20 cellular contexts compared by ENCODE assay signal in genomic region chr5:35339006-35339405, GRCh38.
DNase-seq lines count a peak whose midpoint lies in the region; ATAC-seq and TF ChIP-seq lines count a peak whose summit lies in the region.
"Had no signal": no experiment of that assay in that cellular context is flagged by ENCODE, and none has a peak within 500 bp of the region (broad histone marks: within the 10 kb centered on the region; RNA-seq: fewer than 3 reads in every experiment).

No MANE protein-coding gene starts in this region.

- H3K4me1 Mint-ChIP-seq in H9 = peaks cover 37 to 38% of the 10 kb centered on the region in 2 experiments
- peaks cover 44% of the 10 kb centered on the region for H3K4me1 Mint-ChIP-seq in WTC11
- H3K4me1 Mint-ChIP-seq: CD4-positive, CD25-positive, alpha-beta regulatory T cell; CD8-positive, alpha-beta memory T cell had no signal

- H3K9ac ChIP-seq in H9 (ENCODE audit: extremely low read depth, insufficient read length, low read length) (no peak overlapping the region), trophoblast cell (ENCODE audit: low read length) (no peak overlapping the region)

- no peak overlapping the region for H2AFZ ChIP-seq in H9 (ENCODE audit: low read length)
- H2AFZ ChIP-seq in trophoblast cell (ENCODE audit: insufficient read depth, low read length, poor library complexity) = no peak overlapping the region

- no peak overlapping the region for H3K4me3 Mint-ChIP-seq in H9
- no peak overlapping the region for H3K4me3 Mint-ChIP-seq in WTC11
- H3K4me3 Mint-ChIP-seq: CD4-positive, CD25-positive, alpha-beta regulatory T cell; CD8-positive, alpha-beta memory T cell had no signal

- TF ChIP-seq CTCF in H9 (conservative IDR thresholded peaks at IDR 0.05) (no peak), WTC11 (IDR thresholded peaks at IDR 0.05) (no peak), GM20000 (IDR thresholded peaks at IDR 0.05; ENCODE audit: extremely low read depth, missing control alignments) (no peak)

- H3K23me2 ChIP-seq in H9 (ENCODE audit: insufficient read length, low read depth, low read length, poor library complexity, severe bottlenecking) = no peaks in the 10 kb centered on the region

- H3K36me3 ChIP-seq in iPS DF 6.9 (ENCODE audit: control insufficient read depth, insufficient read depth, low read length) (no peaks in the 10 kb centered on the region), trophoblast cell (ENCODE audit: control insufficient read depth in 1 of 2, insufficient read depth in 2 of 2, low read length in 2 of 2) (no peaks in the 10 kb centered on the region)
- H3K36me3 ChIP-seq: BE2C had no signal

- H2AK5ac ChIP-seq in H9 (ENCODE audit: insufficient read length, low read length) (no peak overlapping the region), trophoblast cell (ENCODE audit: low read length) (no peak overlapping the region)

- no peak overlapping the region for H3K23ac ChIP-seq in H9 (ENCODE audit: insufficient read length, low read depth, low read length)
- no peak overlapping the region for H3K23ac ChIP-seq in trophoblast cell (ENCODE audit: low read length)

- POLR2A ChIA-PET in WTC11 (lab: Charles Lee) = no interaction called here

- H4K20me1 ChIP-seq in H9 (ENCODE audit: control insufficient read depth, insufficient read depth, insufficient read length) = no peaks in the 10 kb centered on the region

- no peak overlapping the region for H4K91ac ChIP-seq in H9 (ENCODE audit: insufficient read length, low read depth, low read length)
- no peak overlapping the region for H4K91ac ChIP-seq in trophoblast cell (ENCODE audit: low read depth, low read length)

- H2BK15ac ChIP-seq in H9 (ENCODE audit: low read depth, low read length) = no peak overlapping the region

- H2BK20ac ChIP-seq in H9 (ENCODE audit: low read depth, low read length, poor library complexity, severe bottlenecking) = no peak overlapping the region

- H3K18ac ChIP-seq in H9 (ENCODE audit: insufficient read length, low read depth, low read length) (peak overlapping the region; percentile 84), trophoblast cell (ENCODE audit: low read length) (no peak overlapping the region)

- CTCF ChIA-PET in WTC11 (lab: Charles Lee) = no interaction called here

- H3K79me2 ChIP-seq in H9 (ENCODE audit: insufficient read depth, low read length) (no peaks in the 10 kb centered on the region), trophoblast cell (ENCODE audit: control insufficient read depth, insufficient read depth, low read length, poor library complexity) (no peaks in the 10 kb centered on the region)

- H3K27ac ChIP-seq in H9 (ENCODE audit: insufficient read length, low read depth, low read length) (peak overlapping the region; percentile 100), iPS DF 6.9 (ENCODE audit: low read length) (peak overlapping the region; percentile 74), trophoblast cell (ENCODE audit: low read depth, low read length) (no peak overlapping the region)

- H2BK12ac ChIP-seq in H9 (ENCODE audit: insufficient read length, low read depth, low read length) (peak overlapping the region; percentile 98), trophoblast cell (ENCODE audit: low read length) (no peak overlapping the region)

- H4K12ac ChIP-seq in trophoblast cell (ENCODE audit: low read depth, low read length) = no peak overlapping the region

- H3K4ac ChIP-seq in H9 (ENCODE audit: low read depth, low read length) (peak overlapping the region; percentile 98; the same call in 1 of the 2 replicates), trophoblast cell (ENCODE audit: low read depth, low read length) (no peak overlapping the region)

- DNase-seq in H9 (no peak), WTC11 (ENCODE audit: low spot score) (no peak), iPS DF 6.9 (ENCODE audit: low read depth, low spot score) (no peak), trophoblast cell (peak; percentile 53 to 77), GM20000 (ENCODE audit: low spot score) (no peak), AML-193 (lab: John Stamatoyannopoulos, UW) (no peak)
- no peak for DNase-seq in stimulated activated CD4-positive, alpha-beta T cell treated with anti-CD3 and anti-CD28 coated beads, Interleukin-4, amount 100 ng/mL, for 24 hours
- no peak for DNase-seq in activated naive CD4-positive, alpha-beta T cell treated with anti-CD3 and anti-CD28 coated beads, Interleukin-2, amount 50 U/mL, for 16 hours
- DNase-seq: 8988T; BE2C; C1 segment of cervical spinal cord; CD4-positive, CD25-positive, alpha-beta regulatory T cell; CD8-positive, alpha-beta memory T cell; COR-L47; DMS 273 treated with DMSO at 0.1 percent for 48 hours; DMS53; DND-41; EL; HCEC 1CT had no signal

- H3K56ac ChIP-seq in H9 (ENCODE audit: insufficient read length, low read depth, low read length) = no peak overlapping the region

- peaks cover 8% of the 10 kb centered on the region for H3K9me3 ChIP-seq in H9 (ENCODE audit: control insufficient read depth, low read depth, low read length)
- no peaks in the 10 kb centered on the region for H3K9me3 ChIP-seq in iPS DF 6.9 (ENCODE audit: control insufficient read depth, insufficient read depth, low read length)
- peaks cover 3% of the 10 kb centered on the region for H3K9me3 ChIP-seq in trophoblast cell (ENCODE audit: insufficient read depth, low read depth, low read length)
- H3K9me3 ChIP-seq: BE2C had no signal

- H3K27me3 Mint-ChIP-seq in H9 (ENCODE audit: low read depth) = no peaks in the 10 kb centered on the region
- no peaks in the 10 kb centered on the region for H3K27me3 Mint-ChIP-seq in WTC11 (ENCODE audit: low read depth)
- H3K27me3 Mint-ChIP-seq: CD4-positive, CD25-positive, alpha-beta regulatory T cell had no signal

- H3K4me3 ChIP-seq in iPS DF 6.9 (ENCODE audit: low read length) (no peak overlapping the region), trophoblast cell (ENCODE audit: low read depth, low read length) (no peak overlapping the region)
- H3K4me3 ChIP-seq: GM12878 had no signal

- H3K27ac Mint-ChIP-seq in H9 (peak overlapping the region; percentile 98 to 100 (median 99)), WTC11 (peak overlapping the region; percentile 99)
- H3K27ac Mint-ChIP-seq: CD4-positive, CD25-positive, alpha-beta regulatory T cell; CD8-positive, alpha-beta memory T cell had no signal

- H3K36me3 Mint-ChIP-seq in H9 (ENCODE audit: insufficient read depth in 1 of 3, low read depth in 3 of 3) (peaks cover 7 to 26% (median 12%) of the 10 kb centered on the region in 3 experiments; a peak in 6 of 7 replicates), WTC11 (peaks cover 23% of the 10 kb centered on the region)
- H3K36me3 Mint-ChIP-seq: CD4-positive, CD25-positive, alpha-beta regulatory T cell; CD8-positive, alpha-beta memory T cell had no signal

- H3K27me3 ChIP-seq in H9 (ENCODE audit: insufficient read depth, low read length) = no peaks in the 10 kb centered on the region
- no peaks in the 10 kb centered on the region for H3K27me3 ChIP-seq in iPS DF 6.9 (ENCODE audit: control insufficient read depth, insufficient read depth, low read length)
- no peaks in the 10 kb centered on the region for H3K27me3 ChIP-seq in trophoblast cell (ENCODE audit: insufficient read depth, low read length)
- H3K27me3 ChIP-seq: BE2C had no signal

- peak overlapping the region; percentile 84 for H3T11ph ChIP-seq in H9 (ENCODE audit: low read length)

- H2BK120ac ChIP-seq in H9 (ENCODE audit: low read depth, low read length, poor library complexity, severe bottlenecking) = no peak overlapping the region
- no peak overlapping the region for H2BK120ac ChIP-seq in trophoblast cell (ENCODE audit: insufficient read depth, low read length, poor library complexity)

- no CpG with 5 or more reads among the region's 1 CpG for WGBS in H9 (ENCODE audit: extremely low coverage, insufficient read length, low lambda C conversion rate)
- WGBS in iPS DF 6.9 (ENCODE audit: insufficient coverage, insufficient read length) = no CpG with 5 or more reads among the region's 1 CpG
- WGBS in trophoblast cell (ENCODE audit: extremely low coverage, insufficient coverage, insufficient read length) = no CpG with 5 or more reads among the region's 1 CpG

- no peak overlapping the region for H3K4me2 ChIP-seq in H9 (ENCODE audit: insufficient read depth, insufficient read length, low read length)
- no peak overlapping the region for H3K4me2 ChIP-seq in trophoblast cell (ENCODE audit: low read length)

- no peak overlapping the region for H4K5ac ChIP-seq in H9 (ENCODE audit: insufficient read length, low read depth, low read length)

- peak overlapping the region; percentile 78; the same call in 1 of the 2 replicates for H3K14ac ChIP-seq in H9 (ENCODE audit: insufficient read depth, low read length)
- H3K14ac ChIP-seq in trophoblast cell (ENCODE audit: low read length) = no peak overlapping the region

- H3K79me1 ChIP-seq in H9 (ENCODE audit: insufficient read depth, low read depth, low read length, poor library complexity, severe bottlenecking) = no peaks in the 10 kb centered on the region
- peaks cover 6% of the 10 kb centered on the region for H3K79me1 ChIP-seq in trophoblast cell (ENCODE audit: low read length)

- H3K9me3 Mint-ChIP-seq in H9 (peaks cover 17% of the 10 kb centered on the region in 2 experiments), WTC11 (peaks cover 21% of the 10 kb centered on the region)

- H4K8ac ChIP-seq in H9 (replicated peaks; ENCODE audit: insufficient read length, low read depth, low read length) (no peak overlapping the region), trophoblast cell (ENCODE audit: low read depth, low read length) (no peak overlapping the region)

- no peak for ATAC-seq in WTC11
- ATAC-seq: GM12878 had no signal

- H3K4me1 ChIP-seq in H9 (ENCODE audit: insufficient read depth, low read length) (peaks cover 6% of the 10 kb centered on the region; the same call in 1 of the 2 replicates), iPS DF 6.9 (ENCODE audit: control insufficient read depth, insufficient read depth, low read length) (peaks cover 3% of the 10 kb centered on the region), trophoblast cell (ENCODE audit: control insufficient read depth in 1 of 2, insufficient read depth in 2 of 2, low read length in 2 of 2) (peaks cover 4 to 6% of the 10 kb centered on the region in 2 experiments)
- H3K4me1 ChIP-seq: BE2C had no signal

- H2BK5ac ChIP-seq in H9 (ENCODE audit: insufficient read length, low read length) = no peak overlapping the region
- H2BK5ac ChIP-seq in trophoblast cell (ENCODE audit: low read depth, low read length, poor library complexity) = no peak overlapping the region

TF ChIP-seq in WTC11, 78 proteins besides CTCF, POLR2A, EP300 and RAD21 (continues in another document):
- no peak for TF ChIP-seq SP1 (CRISPR knock-in tag; conservative IDR thresholded peaks at IDR 0.05)
- no peak for TF ChIP-seq ZNF423 (CRISPR knock-in tag; IDR thresholded peaks at IDR 0.05)
- TF ChIP-seq MXD4 (CRISPR knock-in tag; IDR thresholded peaks at IDR 0.05; ENCODE audit: borderline replicate concordance) = no peak

Comparison
In these comparisons a context has a peak if more than half of its experiments do, and no peak if none do; other contexts are left out.
1. DNase-seq: peak in trophoblast cell (2 of 2); none in H9 (single experiment), WTC11 (single experiment), iPS DF 6.9 (single experiment), stimulated activated CD4-positive, alpha-beta T cell treated with anti-CD3 and anti-CD28 coated beads, Interleukin-4, amount 100 ng/mL, for 24 hours (single experiment), activated naive CD4-positive, alpha-beta T cell treated with anti-CD3 and anti-CD28 coated beads, Interleukin-2, amount 50 U/mL, for 16 hours (single experiment), GM20000 (single experiment) and AML-193 (0 of 2).